8 cellular contexts compared by ENCODE assay signal in genomic region chr12:119988788-119989618, GRCh38. TPM values are rescaled to one million over a fixed set of nuclear protein-coding genes. Genes with fewer than 3 reads are reported as not detected.
DNase-seq lines count a peak whose midpoint lies in the region; ATAC-seq and TF ChIP-seq lines count a peak whose summit lies in the region.

TSS of gene BICDL1 (plus strand) at chr12:119989236. CDS start at chr12:119989869, 633 bp downstream.

- POLR2A ChIA-PET in RWPE1 (lab: Yijun Ruan, JAX; ENCODE audit: low non-redundant PET) = interaction anchor here (0.6 to 0.7 kb wide), 3 partner anchors 11 to 111 kb away, joined by 3 to 5 read pairs (median 4); no protein-coding TSS in a partner anchor

- H3K36me3 Mint-ChIP-seq in activated T-helper 17 cell treated with anti-CD3 and anti-CD28 coated beads, Interleukin-2, amount 50 U/mL, for 72 hours (ENCODE audit: low read depth) = peaks cover 40% of the 10 kb centered on the region
- H3K36me3 Mint-ChIP-seq in neural progenitor cell = peaks cover 2% of the 10 kb centered on the region

- H3K27me3 Mint-ChIP-seq in activated T-helper 17 cell treated with anti-CD3 and anti-CD28 coated beads, Interleukin-2, amount 50 U/mL, for 72 hours = no peaks in the 10 kb centered on the region
- H3K27me3 Mint-ChIP-seq in neural progenitor cell (ENCODE audit: insufficient read depth, low read depth) = peaks cover 32% of the 10 kb centered on the region

- CTCF ChIA-PET in RWPE1 (lab: Yijun Ruan, JAX) = interaction anchor here (0.6 to 2.1 kb wide), 4 partner anchors 48 to 630 kb away, joined by 3 to 9 read pairs (median 3); no protein-coding TSS in a partner anchor

- no peaks in the 10 kb centered on the region for H3K9me3 Mint-ChIP-seq in activated T-helper 17 cell treated with anti-CD3 and anti-CD28 coated beads, Interleukin-2, amount 50 U/mL, for 72 hours
- no peaks in the 10 kb centered on the region for H3K9me3 Mint-ChIP-seq in neural progenitor cell

- 0 out of 2 replicates have a peak, but pooled peaks have one; percentile 3 for TF ChIP-seq CTCF in LNCAP (IDR thresholded peaks at IDR 0.05)
- 0 out of 2 replicates have a peak, but pooled peaks have one; percentile 21 for TF ChIP-seq CTCF in RWPE1 (conservative IDR thresholded peaks at IDR 0.05; ENCODE audit: low read depth)
- no peak for TF ChIP-seq CTCF in fibroblast of the aortic adventitia (IDR thresholded peaks at IDR 0.05; ENCODE audit: insufficient read depth, low read length)
- no peak for TF ChIP-seq CTCF in neural progenitor cell (IDR thresholded peaks at IDR 0.05)

- H3K36me3 ChIP-seq in neural progenitor cell (no peaks in the 10 kb centered on the region), subcutaneous abdominal adipose tissue (ENCODE audit: control insufficient read depth in 5 of 5, insufficient read depth in 5 of 5, low read length in 5 of 5) (no peaks in the 10 kb centered on the region)

- H3K27ac Mint-ChIP-seq in activated T-helper 17 cell treated with anti-CD3 and anti-CD28 coated beads, Interleukin-2, amount 50 U/mL, for 72 hours = peak within 1 kb of the TSS; percentile 95
- H3K27ac Mint-ChIP-seq in neural progenitor cell = no peak within 1 kb of the TSS

- peak; percentile 88 for ATAC-seq in activated T-helper 17 cell treated with anti-CD3 and anti-CD28 coated beads, Interleukin-2, amount 50 U/mL, for 72 hours (replicated peaks)

- H3K27me3 ChIP-seq in neural progenitor cell (peaks cover 49% of the 10 kb centered on the region), subcutaneous abdominal adipose tissue (ENCODE audit: control insufficient read depth in 5 of 5, insufficient read depth in 4 of 5, low read length in 5 of 5) (peaks cover 0 to 16% (median 11%) of the 10 kb centered on the region in 5 donors)

- peaks cover 20% of the 10 kb centered on the region for H4K20me1 ChIP-seq in neural progenitor cell (ENCODE audit: low read depth)

- H3K9ac ChIP-seq in neural progenitor cell = no peak within 1 kb of the TSS
- no peak within 1 kb of the TSS for H3K9ac ChIP-seq in subcutaneous abdominal adipose tissue (ENCODE audit: low read length in 5 of 5)

- peak within 1 kb of the TSS; percentile 70 for H2AFZ ChIP-seq in neural progenitor cell (replicated peaks)

- H3K9me3 ChIP-seq in neural progenitor cell (ENCODE audit: low read depth) (no peaks in the 10 kb centered on the region), subcutaneous abdominal adipose tissue (ENCODE audit: control insufficient read depth in 5 of 5, low read length in 5 of 5) (no peaks in the 10 kb centered on the region)

- peaks cover 15% of the 10 kb centered on the region for H3K4me1 ChIP-seq in neural progenitor cell
- peaks cover 0 to 17% (median 12%) of the 10 kb centered on the region in 5 donors for H3K4me1 ChIP-seq in subcutaneous abdominal adipose tissue (ENCODE audit: control insufficient read depth in 5 of 5, insufficient read depth in 5 of 5, low read length in 5 of 5)

- peaks cover 30% of the 10 kb centered on the region for H3F3A ChIP-seq in neural progenitor cell (ENCODE audit: low read depth)

- H3K4me3 Mint-ChIP-seq in activated T-helper 17 cell treated with anti-CD3 and anti-CD28 coated beads, Interleukin-2, amount 50 U/mL, for 72 hours = peak within 1 kb of the TSS; percentile 90
- H3K4me3 Mint-ChIP-seq in neural progenitor cell = peak within 1 kb of the TSS; percentile 89

- H3K79me2 ChIP-seq in neural progenitor cell (ENCODE audit: low read depth) = no peaks in the 10 kb centered on the region

- H3K27ac ChIP-seq in RWPE1 (peak within 1 kb of the TSS; percentile 94), neural progenitor cell (no peak within 1 kb of the TSS), subcutaneous abdominal adipose tissue (ENCODE audit: low read depth, low read length) (no peak within 1 kb of the TSS)

- peaks cover 10% of the 10 kb centered on the region for H3K4me1 Mint-ChIP-seq in activated T-helper 17 cell treated with anti-CD3 and anti-CD28 coated beads, Interleukin-2, amount 50 U/mL, for 72 hours
- H3K4me1 Mint-ChIP-seq in neural progenitor cell = peaks cover 16% of the 10 kb centered on the region

- H3K4me3 ChIP-seq in fibroblast of the aortic adventitia (ENCODE audit: low read depth, low read length) = peak within 1 kb of the TSS; percentile 58
- peak within 1 kb of the TSS; percentile 60 for H3K4me3 ChIP-seq in neural progenitor cell
- peak within 1 kb of the TSS in 4 of 5 donors; percentile 53 to 71 (median 62) for H3K4me3 ChIP-seq in subcutaneous abdominal adipose tissue (ENCODE audit: low read depth in 1 of 5, low read length in 5 of 5)

- DNase-seq in EL = peak; percentile 46
- peak; percentile 18 for DNase-seq in GOT3 (lab: John Stamatoyannopoulos, UW)
- DNase-seq in RWPE1 (ENCODE audit: low spot score) = peak; percentile 96
- peak; percentile 5 for DNase-seq in fibroblast of the aortic adventitia (ENCODE audit: low read depth)
- peak; percentile 99 for DNase-seq in neural progenitor cell (ENCODE audit: low spot score)

- peak within 1 kb of the TSS; percentile 87 for H3K4me2 ChIP-seq in neural progenitor cell

RNA-seq across cellular contexts. Expression of gene BICDL1, which starts in this region (rescaled TPM):
- total RNA-seq in activated T-helper 17 cell treated with anti-CD3 and anti-CD28 coated beads, Interleukin-2, amount 50 U/mL, for 72 hours = 10 to 100 TPM; 36.9 to 91.6 TPM
- total RNA-seq in fibroblast of the aortic adventitia (ENCODE audit: low replicate concordance) (1.8 TPM in 1 of 2 replicates, not detected in the other), neural progenitor cell (ENCODE audit: low replicate concordance) (2.5 and 3.8 TPM in 2 replicates)

Comparison
In these comparisons a context has a peak if more than half of its experiments do, and no peak if none do; other contexts are left out.
1. DNase-seq: peak in every context shown above with its lines; median percentile 99 in neural progenitor cell; 96 in RWPE1; 46 in EL; 18 in GOT3; 5 in fibroblast of the aortic adventitia.
2. CTCF ChIP-seq: peak in LNCAP (single experiment) and RWPE1 (single experiment); none in fibroblast of the aortic adventitia (single experiment) and neural progenitor cell (single experiment).
3. Peak in every context shown above with its lines, with median percentiles within 50 percentile points of each other: H3K4me3 ChIP-seq.